Comparison of ENCODE assay signal across 8 cellular contexts in genomic region chr6:79076881-79077641, GRCh38. TPM values are rescaled to one million over a fixed set of nuclear protein-coding genes. Genes with fewer than 3 reads are reported as not detected.
DNase-seq lines count a peak whose midpoint lies in the region; ATAC-seq and TF ChIP-seq lines count a peak whose summit lies in the region.

No MANE protein-coding gene starts in this region.

- H3K27me3 ChIP-seq in ovary = no peaks in the 10 kb centered on the region
- no peaks in the 10 kb centered on the region for H3K27me3 ChIP-seq in thymus (ENCODE audit: control insufficient read depth, insufficient read depth)

- TF ChIP-seq CTCF in GM12864 (IDR thresholded peaks at IDR 0.05; ENCODE audit: low read depth, low read length, missing control alignments) = no peak
- no peak for TF ChIP-seq CTCF in ovary (IDR thresholded peaks at IDR 0.05)

- ATAC-seq in HG02642 (IDR thresholded peaks at IDR 0.05; ENCODE audit: poor library complexity, unreplicated experiment) (peak; percentile 50), Right ventricle myocardium inferior (peak; percentile 84)

- WGBS in ovary, 3 donors = 0 to 1% (median 0%) methylated on average over 50 to 74 of the region's 78 CpGs
- 1% methylated on average over 78 of the region's 78 CpGs for whole genome bisulfite sequencing in thymus

- H3K9me3 Mint-ChIP-seq in activated naive CD8-positive, alpha-beta T cell treated with anti-CD3 and anti-CD28 coated beads for 36 hours = no peaks in the 10 kb centered on the region

- H3K27me3 Mint-ChIP-seq in activated naive CD8-positive, alpha-beta T cell treated with anti-CD3 and anti-CD28 coated beads for 36 hours = peaks cover 13% of the 10 kb centered on the region

- H3K4me3 ChIP-seq in GM12864 (ENCODE audit: low read depth, low read length) = peak overlapping the region; percentile 63
- peak overlapping the region; percentile 97 for H3K4me3 ChIP-seq in ovary
- peak overlapping the region; percentile 97 for H3K4me3 ChIP-seq in thymus (ENCODE audit: low read length)

- no peak for TF ChIP-seq EP300 in ovary (IDR thresholded peaks at IDR 0.05)

- H3K27ac ChIP-seq in ovary (peak overlapping the region; percentile 96), thymus (ENCODE audit: low read depth) (peak overlapping the region; percentile 97)

- peaks cover 26% of the 10 kb centered on the region for H3K36me3 Mint-ChIP-seq in activated naive CD8-positive, alpha-beta T cell treated with anti-CD3 and anti-CD28 coated beads for 36 hours

- H3K36me3 ChIP-seq in ovary (no peaks in the 10 kb centered on the region), thymus (ENCODE audit: control insufficient read depth, insufficient read depth) (no peaks in the 10 kb centered on the region)

- H3K4me1 ChIP-seq in ovary (ENCODE audit: insufficient read depth) (no peaks in the 10 kb centered on the region), thymus (ENCODE audit: control insufficient read depth, insufficient read depth, low read length) (no peaks in the 10 kb centered on the region)

- no peaks in the 10 kb centered on the region for H3K9me3 ChIP-seq in ovary
- H3K9me3 ChIP-seq in thymus (ENCODE audit: control insufficient read depth) = no peaks in the 10 kb centered on the region

- no peak for TF ChIP-seq POLR2A in ovary (IDR thresholded peaks at IDR 0.05)

- H3K4me3 Mint-ChIP-seq in activated naive CD8-positive, alpha-beta T cell treated with anti-CD3 and anti-CD28 coated beads for 36 hours = peak overlapping the region; percentile 91

- H3K4me1 Mint-ChIP-seq in activated naive CD8-positive, alpha-beta T cell treated with anti-CD3 and anti-CD28 coated beads for 36 hours = peaks cover 38% of the 10 kb centered on the region

- peak overlapping the region; percentile 86 for H3K27ac Mint-ChIP-seq in activated naive CD8-positive, alpha-beta T cell treated with anti-CD3 and anti-CD28 coated beads for 36 hours

- intact Hi-C loops in Right ventricle myocardium inferior (cut with DNase I) = loop anchor here (5.0 to 10.0 kb wide), 2 partner anchors 212 to 460 kb away; partner anchors contain the start of genes IRAK1BP1 and LCA5
- intact Hi-C loops in ovary (cut with DNase I) = loop anchor here in 1 of 4 donors (5.0 kb wide), 1 partner anchor 155 kb away; the partner anchor contains the start of gene HMGN3

- DNase-seq in GM12864 (ENCODE audit: low read depth) (peak; percentile 52), NCI-H1105 (lab: John Stamatoyannopoulos, UW) (peak; percentile 93), SKM-1 (lab: John Stamatoyannopoulos, UW; ENCODE audit: unreplicated experiment) (peak; percentile 90), Right ventricle myocardium inferior (ENCODE audit: missing footprints) (peak; percentile 96), ovary (peak; percentile 85 to 93 (median 86))
- peak; percentile 92 for DNase-seq in activated naive CD8-positive, alpha-beta T cell treated with anti-CD3 and anti-CD28 coated beads for 36 hours

RNA-seq across cellular contexts. Expression of gene PHIP, which starts 1.0 kb away (rescaled TPM):
- 10 to 100 TPM; 20.9 to 21.6 TPM for total RNA-seq in activated naive CD8-positive, alpha-beta T cell treated with anti-CD3 and anti-CD28 coated beads for 36 hours
- 13.8 TPM for total RNA-seq in Right ventricle myocardium inferior
- total RNA-seq in ovary = 10 to 100 TPM; 25.3 to 38.5 (median 30.2) TPM
- polyA plus RNA-seq in ovary = 10 to 100 TPM; 11.2 to 15.3 TPM
- 16.8 TPM for polyA plus RNA-seq in thymus

Comparison
In these comparisons a context has a peak if more than half of its experiments do, and no peak if none do; other contexts are left out.
1. Peak in every context shown above with its lines: DNase-seq, ATAC-seq, H3K4me3 ChIP-seq and H3K27ac ChIP-seq.